ENCODE assay signal across 1 cellular context in the genomic region with DNA sequence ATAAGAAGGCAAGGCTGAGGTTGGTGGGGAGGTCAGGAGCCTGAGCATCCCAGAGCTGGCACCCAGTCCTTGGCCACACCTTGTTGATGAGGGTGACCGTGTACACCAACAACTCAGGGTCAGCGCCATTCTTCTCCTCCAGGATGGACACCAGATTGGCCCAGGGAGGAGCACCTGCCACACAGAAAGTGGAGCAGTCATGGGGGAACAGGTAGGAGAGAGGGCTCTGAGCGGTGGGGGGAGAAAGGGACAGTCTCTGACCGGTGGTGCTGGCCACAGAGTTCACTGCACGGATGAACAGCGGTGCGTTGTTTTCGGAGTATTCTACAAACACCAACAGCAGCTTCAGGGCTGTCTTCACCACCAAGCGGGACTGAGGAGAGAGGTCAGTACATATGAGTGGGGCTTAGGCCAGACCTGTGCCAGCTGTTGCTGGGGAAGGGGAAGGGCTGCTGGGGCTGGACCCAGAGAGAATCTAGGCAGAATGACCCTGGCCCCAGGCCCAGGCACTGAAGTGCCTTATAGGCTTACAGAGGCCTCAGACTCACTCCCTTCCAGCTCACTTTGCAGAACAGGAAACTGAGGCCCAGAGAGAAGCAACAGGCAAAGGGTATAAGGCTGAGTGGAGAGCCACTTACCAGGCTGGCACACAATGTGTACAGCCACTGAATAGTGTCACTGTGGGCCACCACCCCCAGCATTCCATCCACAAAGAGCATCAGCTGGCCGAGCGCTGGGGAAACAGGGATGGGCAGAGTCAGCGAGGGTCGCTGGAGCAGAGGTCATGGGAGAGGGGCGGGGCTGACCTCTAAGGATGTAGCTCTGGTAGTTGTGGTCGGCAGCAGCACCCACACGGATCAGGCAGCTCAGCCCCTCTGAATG.
TF ChIP-seq lines count a peak whose summit lies in the region.

No MANE protein-coding gene starts in this region.

TF ChIP-seq in HepG2, 621 proteins besides CTCF, POLR2A, EP300 and RAD21:
- TF ChIP-seq KLF12 (CRISPR knock-in tag; IDR thresholded peaks at IDR 0.05; ENCODE audit: borderline replicate concordance) (no peak), NRL (CRISPR knock-in tag; IDR thresholded peaks at IDR 0.05; ENCODE audit: borderline replicate concordance) (0 out of 2 replicates have a peak, but pooled peaks have one; percentile 27)
- TF ChIP-seq, protein P1, sequence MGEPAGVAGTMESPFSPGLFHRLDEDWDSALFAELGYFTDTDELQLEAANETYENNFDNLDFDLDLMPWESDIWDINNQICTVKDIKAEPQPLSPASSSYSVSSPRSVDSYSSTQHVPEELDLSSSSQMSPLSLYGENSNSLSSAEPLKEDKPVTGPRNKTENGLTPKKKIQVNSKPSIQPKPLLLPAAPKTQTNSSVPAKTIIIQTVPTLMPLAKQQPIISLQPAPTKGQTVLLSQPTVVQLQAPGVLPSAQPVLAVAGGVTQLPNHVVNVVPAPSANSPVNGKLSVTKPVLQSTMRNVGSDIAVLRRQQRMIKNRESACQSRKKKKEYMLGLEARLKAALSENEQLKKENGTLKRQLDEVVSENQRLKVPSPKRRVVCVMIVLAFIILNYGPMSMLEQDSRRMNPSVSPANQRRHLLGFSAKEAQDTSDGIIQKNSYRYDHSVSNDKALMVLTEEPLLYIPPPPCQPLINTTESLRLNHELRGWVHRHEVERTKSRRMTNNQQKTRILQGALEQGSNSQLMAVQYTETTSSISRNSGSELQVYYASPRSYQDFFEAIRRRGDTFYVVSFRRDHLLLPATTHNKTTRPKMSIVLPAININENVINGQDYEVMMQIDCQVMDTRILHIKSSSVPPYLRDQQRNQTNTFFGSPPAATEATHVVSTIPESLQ (CRISPR knock-in tag; conservative IDR thresholded peaks at IDR 0.05): no peak
